In genomic region chr21:43333301-43334062, GRCh38 we compare ENCODE assay signal across 1 cellular context.
TF ChIP-seq lines count a peak whose summit lies in the region.

No MANE protein-coding gene starts in this region.

TF ChIP-seq in HepG2, 621 proteins besides CTCF, POLR2A, EP300 and RAD21 (continued from another document and continues in another):
- TF ChIP-seq ZNF564 (CRISPR knock-in tag; IDR thresholded peaks at IDR 0.05) = 0 out of 2 replicates have a peak, but pooled peaks have one; percentile 23
- TF ChIP-seq BCL6 (CRISPR knock-in tag; IDR thresholded peaks at IDR 0.05) = peak; percentile 62
- TF ChIP-seq DMAP1 (CRISPR knock-in tag; IDR thresholded peaks at IDR 0.05) = no peak
- 0 out of 2 replicates have a peak, but pooled peaks have one; percentile 51 for TF ChIP-seq UBTF (CRISPR knock-in tag; IDR thresholded peaks at IDR 0.05)
- no peak for TF ChIP-seq ZNF12 (CRISPR knock-in tag; IDR thresholded peaks at IDR 0.05)
- no peak for TF ChIP-seq RBAK (CRISPR knock-in tag; IDR thresholded peaks at IDR 0.05)
- TF ChIP-seq ZNF343 (CRISPR knock-in tag; IDR thresholded peaks at IDR 0.05) = no peak
- no peak for TF ChIP-seq FOXK1 (CRISPR knock-in tag; IDR thresholded peaks at IDR 0.05; ENCODE audit: borderline replicate concordance, low read depth)
- TF ChIP-seq RFXAP (CRISPR knock-in tag; IDR thresholded peaks at IDR 0.05; ENCODE audit: borderline replicate concordance) = no peak
- TF ChIP-seq TAF1 (CRISPR knock-in tag; IDR thresholded peaks at IDR 0.05) = no peak
- no peak for TF ChIP-seq CENPX (CRISPR knock-in tag; IDR thresholded peaks at IDR 0.05)
- TF ChIP-seq ZNF263 (CRISPR knock-in tag; IDR thresholded peaks at IDR 0.05) = peak; percentile 86; the same call in 1 of the 2 replicates
- no peak for TF ChIP-seq ZNF549 (CRISPR knock-in tag; IDR thresholded peaks at IDR 0.05)
- TF ChIP-seq GPBP1L1 (CRISPR knock-in tag; IDR thresholded peaks at IDR 0.05) = no peak
- no peak for TF ChIP-seq ZNF335 (CRISPR knock-in tag; IDR thresholded peaks at IDR 0.05)
- TF ChIP-seq FOSL2 (CRISPR knock-in tag; IDR thresholded peaks at IDR 0.05) = peak; percentile 42; the same call in 1 of the 2 replicates
- TF ChIP-seq ZNF816 (CRISPR knock-in tag; IDR thresholded peaks at IDR 0.05; ENCODE audit: borderline replicate concordance) = no peak
- TF ChIP-seq FOXA3 (CRISPR knock-in tag; IDR thresholded peaks at IDR 0.05) = peak; percentile 65; the same call in 1 of the 2 replicates
- TF ChIP-seq ZMYM4 (CRISPR knock-in tag; IDR thresholded peaks at IDR 0.05) = no peak
- TF ChIP-seq IKZF5 (CRISPR knock-in tag; IDR thresholded peaks at IDR 0.05) = 0 out of 2 replicates have a peak, but pooled peaks have one; percentile 26
- no peak for TF ChIP-seq ARNT (IDR thresholded peaks at IDR 0.05)
- 0 out of 2 replicates have a peak, but pooled peaks have one; percentile 24 for TF ChIP-seq HIC2 (CRISPR knock-in tag; IDR thresholded peaks at IDR 0.05; ENCODE audit: low read depth)
- peak; percentile 63; the same call in 1 of the 2 replicates for TF ChIP-seq PAXIP1 (CRISPR knock-in tag; conservative IDR thresholded peaks at IDR 0.05)
- no peak for TF ChIP-seq BRD4 (CRISPR knock-in tag; IDR thresholded peaks at IDR 0.05)
- TF ChIP-seq ZNF138 (CRISPR knock-in tag; IDR thresholded peaks at IDR 0.05; ENCODE audit: low read depth) = no peak
- no peak for TF ChIP-seq FOXP1 (IDR thresholded peaks at IDR 0.05)
- TF ChIP-seq FOXP1 (CRISPR knock-in tag; IDR thresholded peaks at IDR 0.05) = 0 out of 2 replicates have a peak, but pooled peaks have one; percentile 16
- 0 out of 2 replicates have a peak, but pooled peaks have one; percentile 30 for TF ChIP-seq POGK (CRISPR knock-in tag; conservative IDR thresholded peaks at IDR 0.05)
- TF ChIP-seq HOXA3 (CRISPR knock-in tag; IDR thresholded peaks at IDR 0.05) = 0 out of 2 replicates have a peak, but pooled peaks have one; percentile 33
- no peak for TF ChIP-seq ZBTB10 (CRISPR knock-in tag; IDR thresholded peaks at IDR 0.05; ENCODE audit: borderline replicate concordance)
- TF ChIP-seq ZNF574 (CRISPR knock-in tag; IDR thresholded peaks at IDR 0.05) = no peak; the same call in 1 of the 2 replicates
- TF ChIP-seq ZSCAN5A (CRISPR knock-in tag; IDR thresholded peaks at IDR 0.05; ENCODE audit: borderline replicate concordance) = no peak
- no peak for TF ChIP-seq SP2 (CRISPR knock-in tag; IDR thresholded peaks at IDR 0.05)
- no peak for TF ChIP-seq ZC3H13 (CRISPR knock-in tag; IDR thresholded peaks at IDR 0.05)
- no peak for TF ChIP-seq MED13 (CRISPR knock-in tag; IDR thresholded peaks at IDR 0.05)
- TF ChIP-seq THAP8 (CRISPR knock-in tag; IDR thresholded peaks at IDR 0.05; ENCODE audit: borderline replicate concordance) = no peak
- TF ChIP-seq SP1 (IDR thresholded peaks at IDR 0.05) = no peak
- no peak for TF ChIP-seq SP1 (CRISPR knock-in tag; IDR thresholded peaks at IDR 0.05)
